ENCODE assay signal across 10 cellular contexts in the genomic region with DNA sequence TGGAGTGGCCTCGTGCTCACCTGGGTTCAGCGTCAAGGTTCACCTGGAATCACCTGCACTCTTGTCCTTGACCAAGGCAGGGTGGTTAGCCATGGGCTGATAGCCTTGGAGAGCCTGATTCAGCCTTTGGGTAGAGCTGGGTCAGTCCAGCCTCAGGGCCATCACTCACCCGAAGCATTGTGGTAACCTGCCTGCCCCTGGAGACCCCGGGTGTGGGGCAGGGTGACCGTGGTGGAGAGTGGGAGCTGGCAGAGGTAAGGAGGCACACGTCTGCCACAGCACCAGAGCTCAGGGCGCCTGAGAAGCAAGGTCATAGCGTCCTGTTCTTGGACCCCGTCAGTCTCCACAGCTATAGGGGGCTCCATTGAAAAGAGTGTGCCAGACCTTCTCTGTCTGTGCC. TPM values are rescaled to one million over a fixed set of nuclear protein-coding genes. Genes with fewer than 3 reads are reported as not detected.
A peak's percentile ranks its signal among the peaks of the same experiment; 100 is the strongest.
DNase-seq lines count a peak whose midpoint lies in the region; ATAC-seq and TF ChIP-seq lines count a peak whose summit lies in the region.
"Had no signal": no experiment of that assay in that cellular context is flagged by ENCODE, and none has a peak within 500 bp of the region (broad histone marks: within the 10 kb centered on the region; RNA-seq: fewer than 3 reads in every experiment).

No MANE protein-coding gene starts in this region.

- H3K4me3 Mint-ChIP-seq in activated T-cell treated with anti-CD3 and anti-CD28 coated beads, Interleukin-2, amount 50 U/mL, for 4 hours = peak overlapping the region; percentile 77
- H3K4me3 Mint-ChIP-seq in WTC11 = peak overlapping the region; percentile 66
- H3K4me3 Mint-ChIP-seq in memory B cell = peak overlapping the region; percentile 80

- DNase-seq in activated T-cell treated with anti-CD3 and anti-CD28 coated beads, Interleukin-2, amount 50 U/mL, for 4 hours = no peak
- no peak for DNase-seq in activated T-cell treated with anti-CD3 and anti-CD28 coated beads, Interleukin-2, amount 50 U/mL, for 48 hours
- DNase-seq in WTC11 (ENCODE audit: low spot score) (no peak), memory B cell (ENCODE audit: low spot score in 2 of 2) (no peak), thyroid gland (peak; percentile 42 to 44), esophagus squamous epithelium (lab: John Stamatoyannopoulos, UW) (no peak), activated T-cell treated with anti-CD3 and anti-CD28 coated beads for 4 hours (no peak)

- H3K27me3 ChIP-seq in thyroid gland = no peaks in the 10 kb centered on the region
- peaks cover 0 to 16% (median 0%) of the 10 kb centered on the region in 4 donors for H3K27me3 ChIP-seq in esophagus squamous epithelium

- H3K4me1 Mint-ChIP-seq in activated T-cell treated with anti-CD3 and anti-CD28 coated beads, Interleukin-2, amount 50 U/mL, for 4 hours (ENCODE audit: low read depth) = peaks cover 3% of the 10 kb centered on the region
- H3K4me1 Mint-ChIP-seq in WTC11 (peaks cover 20% of the 10 kb centered on the region), memory B cell (peaks cover 44% of the 10 kb centered on the region)

- intact Hi-C loops in thyroid gland (cut with DNase I) = loop anchor here (5.0 to 10.0 kb wide), 2 partner anchors 212 to 295 kb away; no protein-coding TSS in a partner anchor
- intact Hi-C loops in esophagus squamous epithelium (cut with DNase I) = loop anchor here (10.0 kb wide), 1 partner anchor 292 kb away; no protein-coding TSS in a partner anchor

- no peaks in the 10 kb centered on the region for H3K9me3 Mint-ChIP-seq in activated T-cell treated with anti-CD3 and anti-CD28 coated beads, Interleukin-2, amount 50 U/mL, for 4 hours
- H3K9me3 Mint-ChIP-seq in WTC11 = no peaks in the 10 kb centered on the region
- H3K9me3 Mint-ChIP-seq in memory B cell = peaks cover 3% of the 10 kb centered on the region
- H3K9me3 Mint-ChIP-seq: CD4-positive, alpha-beta T cell had no signal

- POLR2A ChIA-PET in WTC11 (lab: Charles Lee) = interaction anchor here (0.7 kb wide), 1 partner anchor 21 kb away, joined by 3 read pairs; no protein-coding TSS in a partner anchor

- H3K36me3 Mint-ChIP-seq in activated T-cell treated with anti-CD3 and anti-CD28 coated beads, Interleukin-2, amount 50 U/mL, for 4 hours (ENCODE audit: insufficient read depth) = no peaks in the 10 kb centered on the region
- H3K36me3 Mint-ChIP-seq in WTC11 (no peaks in the 10 kb centered on the region), memory B cell (peaks cover 6% of the 10 kb centered on the region)

- peaks cover 17% of the 10 kb centered on the region for H3K27me3 Mint-ChIP-seq in activated T-cell treated with anti-CD3 and anti-CD28 coated beads, Interleukin-2, amount 50 U/mL, for 4 hours (ENCODE audit: low read depth)
- H3K27me3 Mint-ChIP-seq in WTC11 (ENCODE audit: low read depth) (peaks cover 30% of the 10 kb centered on the region), memory B cell (peaks cover 7% of the 10 kb centered on the region)

- CTCF ChIA-PET in WTC11 (lab: Charles Lee) = interaction anchor here (0.5 to 5.9 kb wide), 91 partner anchors 8 to 882 kb away, joined by 3 to 268 read pairs (median 5); a partner anchor contains a TSS

- TF ChIP-seq CTCF in WTC11 (IDR thresholded peaks at IDR 0.05) = no peak
- no peak for TF ChIP-seq CTCF in thyroid gland (IDR thresholded peaks at IDR 0.05)
- no peak for TF ChIP-seq CTCF in esophagus squamous epithelium (IDR thresholded peaks at IDR 0.05)

- no peak for TF ChIP-seq POLR2A in thyroid gland (IDR thresholded peaks at IDR 0.05)
- no peak for TF ChIP-seq POLR2A in esophagus squamous epithelium (IDR thresholded peaks at IDR 0.05)

- H3K36me3 ChIP-seq in thyroid gland (no peaks in the 10 kb centered on the region), esophagus squamous epithelium (no peaks in the 10 kb centered on the region)

- H3K9me3 ChIP-seq in thyroid gland (no peaks in the 10 kb centered on the region), esophagus squamous epithelium (no peaks in the 10 kb centered on the region)

- no peak overlapping the region for H3K27ac Mint-ChIP-seq in WTC11
- no peak overlapping the region for H3K27ac Mint-ChIP-seq in memory B cell
- H3K27ac Mint-ChIP-seq: CD4-positive, alpha-beta T cell had no signal

- 59 to 86% methylated on average over 5 to 7 of the region's 9 CpGs for WGBS in thyroid gland, 2 donors
- 70 to 71% methylated on average over 6 to 8 of the region's 9 CpGs for WGBS in esophagus squamous epithelium, 2 donors

- H3K4me1 ChIP-seq in thyroid gland (peaks cover 9 to 12% of the 10 kb centered on the region in 2 donors), esophagus squamous epithelium (peaks cover 15 to 19% (median 17%) of the 10 kb centered on the region in 3 donors)

- H3K27ac ChIP-seq in thyroid gland (no peak overlapping the region), esophagus squamous epithelium (no peak overlapping the region)

- ATAC-seq in activated T-cell treated with anti-CD3 and anti-CD28 coated beads, Interleukin-2, amount 50 U/mL, for 4 hours = no peak
- ATAC-seq in WTC11 (no peak), memory B cell (ENCODE audit: low read depth) (no peak), GM21576 (IDR thresholded peaks at IDR 0.05; ENCODE audit: unreplicated experiment) (no peak)

- H3K4me3 ChIP-seq in thyroid gland (replicated peaks in 1 of 3) = no peak overlapping the region
- H3K4me3 ChIP-seq in esophagus squamous epithelium = peak overlapping the region in 1 of 4 donors; percentile 71

TF ChIP-seq in WTC11, 78 proteins besides CTCF, POLR2A, EP300 and RAD21:
- TF ChIP-seq JAZF1 (CRISPR knock-in tag; IDR thresholded peaks at IDR 0.05) (no peak), SOX15 (CRISPR knock-in tag; IDR thresholded peaks at IDR 0.05) (no peak), SMAD4 (CRISPR knock-in tag; IDR thresholded peaks at IDR 0.05) (no peak), OVOL2 (CRISPR knock-in tag; IDR thresholded peaks at IDR 0.05; ENCODE audit: borderline replicate concordance) (no peak), TEAD4 (CRISPR knock-in tag; IDR thresholded peaks at IDR 0.05) (no peak), CREB1 (CRISPR knock-in tag; IDR thresholded peaks at IDR 0.05) (no peak)
- TF ChIP-seq, protein P1, sequence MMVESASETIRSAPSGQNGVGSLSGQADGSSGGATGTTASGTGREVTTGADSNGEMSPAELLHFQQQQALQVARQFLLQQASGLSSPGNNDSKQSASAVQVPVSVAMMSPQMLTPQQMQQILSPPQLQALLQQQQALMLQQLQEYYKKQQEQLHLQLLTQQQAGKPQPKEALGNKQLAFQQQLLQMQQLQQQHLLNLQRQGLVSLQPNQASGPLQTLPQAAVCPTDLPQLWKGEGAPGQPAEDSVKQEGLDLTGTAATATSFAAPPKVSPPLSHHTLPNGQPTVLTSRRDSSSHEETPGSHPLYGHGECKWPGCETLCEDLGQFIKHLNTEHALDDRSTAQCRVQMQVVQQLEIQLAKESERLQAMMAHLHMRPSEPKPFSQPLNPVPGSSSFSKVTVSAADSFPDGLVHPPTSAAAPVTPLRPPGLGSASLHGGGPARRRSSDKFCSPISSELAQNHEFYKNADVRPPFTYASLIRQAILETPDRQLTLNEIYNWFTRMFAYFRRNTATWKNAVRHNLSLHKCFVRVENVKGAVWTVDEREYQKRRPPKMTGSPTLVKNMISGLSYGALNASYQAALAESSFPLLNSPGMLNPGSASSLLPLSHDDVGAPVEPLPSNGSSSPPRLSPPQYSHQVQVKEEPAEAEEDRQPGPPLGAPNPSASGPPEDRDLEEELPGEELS (CRISPR knock-in tag; IDR thresholded peaks at IDR 0.05) = no peak
- TF ChIP-seq, protein P2, sequence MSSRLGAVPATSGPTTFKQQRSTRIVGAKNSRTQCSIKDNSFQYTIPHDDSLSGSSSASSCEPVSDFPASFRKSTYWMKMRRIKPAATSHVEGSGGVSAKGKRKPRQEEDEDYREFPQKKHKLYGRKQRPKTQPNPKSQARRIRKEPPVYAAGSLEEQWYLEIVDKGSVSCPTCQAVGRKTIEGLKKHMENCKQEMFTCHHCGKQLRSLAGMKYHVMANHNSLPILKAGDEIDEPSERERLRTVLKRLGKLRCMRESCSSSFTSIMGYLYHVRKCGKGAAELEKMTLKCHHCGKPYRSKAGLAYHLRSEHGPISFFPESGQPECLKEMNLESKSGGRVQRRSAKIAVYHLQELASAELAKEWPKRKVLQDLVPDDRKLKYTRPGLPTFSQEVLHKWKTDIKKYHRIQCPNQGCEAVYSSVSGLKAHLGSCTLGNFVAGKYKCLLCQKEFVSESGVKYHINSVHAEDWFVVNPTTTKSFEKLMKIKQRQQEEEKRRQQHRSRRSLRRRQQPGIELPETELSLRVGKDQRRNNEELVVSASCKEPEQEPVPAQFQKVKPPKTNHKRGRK (CRISPR knock-in tag; IDR thresholded peaks at IDR 0.05; ENCODE audit: borderline replicate concordance) = no peak
- TF ChIP-seq, protein P3, sequence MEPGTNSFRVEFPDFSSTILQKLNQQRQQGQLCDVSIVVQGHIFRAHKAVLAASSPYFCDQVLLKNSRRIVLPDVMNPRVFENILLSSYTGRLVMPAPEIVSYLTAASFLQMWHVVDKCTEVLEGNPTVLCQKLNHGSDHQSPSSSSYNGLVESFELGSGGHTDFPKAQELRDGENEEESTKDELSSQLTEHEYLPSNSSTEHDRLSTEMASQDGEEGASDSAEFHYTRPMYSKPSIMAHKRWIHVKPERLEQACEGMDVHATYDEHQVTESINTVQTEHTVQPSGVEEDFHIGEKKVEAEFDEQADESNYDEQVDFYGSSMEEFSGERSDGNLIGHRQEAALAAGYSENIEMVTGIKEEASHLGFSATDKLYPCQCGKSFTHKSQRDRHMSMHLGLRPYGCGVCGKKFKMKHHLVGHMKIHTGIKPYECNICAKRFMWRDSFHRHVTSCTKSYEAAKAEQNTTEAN (CRISPR knock-in tag; IDR thresholded peaks at IDR 0.05) = no peak

RNA-seq across cellular contexts. Expression of a gene that starts 27.7 kb away (rescaled TPM):
- total RNA-seq in activated T-cell treated with anti-CD3 and anti-CD28 coated beads, Interleukin-2, amount 50 U/mL, for 4 hours = 1 to 10 TPM in 1 of 3 donors, under 1 TPM in 2; 0.53 to 3.9 (median 0.89) TPM
- total RNA-seq in WTC11 (2021) = 0.13 to 0.25 TPM (median 0.21 TPM) in 3 replicates
- 1 to 10 TPM; 1.0 to 3.5 (median 1.2) TPM for total RNA-seq in thyroid gland
- 1 to 10 TPM in 1 of 4 donors, under 1 TPM in 3; 0.61 to 3.8 (median 0.88) TPM for total RNA-seq in esophagus squamous epithelium
- total RNA-seq: LHCN-M2 had no signal

RNA-seq across cellular contexts. Expression of a gene that starts 52.1 kb away (rescaled TPM):
- total RNA-seq in activated T-cell treated with anti-CD3 and anti-CD28 coated beads, Interleukin-2, amount 50 U/mL, for 4 hours = under 1 TPM; 0.08 to 0.63 (median 0.13) TPM
- total RNA-seq in WTC11 (2021) (8.2 to 8.6 TPM (median 8.3 TPM) in 3 replicates), thyroid gland (10 to 100 TPM in 3 of 4 donors, 1 to 10 TPM in 1; 3.4 to 29.5 (median 19.1) TPM), esophagus squamous epithelium (1 to 10 TPM in 2 of 4 donors, under 1 TPM in 2; 0.59 to 2.1 (median 1.2) TPM)
- total RNA-seq: CD4-positive, alpha-beta T cell had no signal

Comparison
In these comparisons a context has a peak if more than half of its experiments do, and no peak if none do; other contexts are left out.
1. DNase-seq: peak in thyroid gland (2 of 2); none in activated T-cell treated with anti-CD3 and anti-CD28 coated beads, Interleukin-2, amount 50 U/mL, for 4 hours (single experiment), activated T-cell treated with anti-CD3 and anti-CD28 coated beads, Interleukin-2, amount 50 U/mL, for 48 hours (0 of 2), WTC11 (single experiment), memory B cell (0 of 2), esophagus squamous epithelium (single experiment) and activated T-cell treated with anti-CD3 and anti-CD28 coated beads for 4 hours (single experiment).
2. Peak in every context shown above with its lines, with median percentiles within 50 percentile points of each other: H3K4me3 Mint-ChIP-seq.